In the genomic region with DNA sequence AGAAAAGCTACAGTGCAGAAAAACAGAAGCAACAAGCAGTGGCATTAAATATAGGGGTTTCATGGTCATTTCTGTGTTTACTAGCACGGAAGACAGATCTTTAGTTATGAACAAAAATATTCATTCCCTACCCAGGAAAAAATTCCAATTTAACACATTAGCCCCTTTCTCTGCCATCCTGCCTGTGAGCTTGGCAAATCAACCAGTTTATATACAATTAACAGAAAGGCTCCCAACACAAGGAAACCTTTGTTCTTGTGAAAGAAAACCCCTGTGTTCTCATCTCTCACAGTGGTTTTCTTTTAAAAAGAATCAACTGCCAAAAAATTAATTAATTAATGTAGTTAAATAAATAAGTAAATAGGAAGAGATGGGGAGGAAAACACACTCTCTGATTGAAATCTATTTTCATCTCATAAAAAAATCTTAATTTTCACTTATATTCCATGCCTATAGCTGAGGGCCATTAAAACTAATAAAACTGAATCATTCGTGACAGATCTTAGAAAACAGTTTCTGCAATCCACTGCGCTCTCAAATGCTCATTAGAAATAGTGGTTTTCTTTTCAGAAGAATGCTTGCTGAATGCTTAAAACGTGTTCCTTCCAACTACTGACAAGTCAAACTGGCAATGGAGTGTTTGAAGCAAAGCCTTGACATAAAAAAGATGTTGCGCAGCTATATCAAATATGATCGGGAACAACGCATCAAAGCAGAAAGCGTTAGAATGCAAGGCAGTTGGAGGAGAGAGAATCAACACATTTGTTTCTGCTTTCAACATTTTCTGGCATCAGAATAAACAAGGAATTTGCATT, we compare ENCODE assay signal across 21 cellular contexts.
"Had no signal": no experiment of that assay in that cellular context is flagged by ENCODE, and none has a peak within 500 bp of the region (broad histone marks: within the 10 kb centered on the region; RNA-seq: fewer than 3 reads in every experiment).

No MANE protein-coding gene starts in this region.

- H3K27me3 ChIP-seq: brain microvascular endothelial cell, colonic mucosa, esophagus squamous epithelium, heart right ventricle, left lung, pancreas, sigmoid colon, stomach had no signal

- H3K27ac ChIP-seq: brain microvascular endothelial cell, colonic mucosa, esophagus squamous epithelium, heart right ventricle, left lung, pancreas, sigmoid colon, stomach, thoracic aorta, VCaP had no signal

- H3K4me3 ChIP-seq: colonic mucosa, esophagus squamous epithelium, heart right ventricle, left lung, pancreas, sigmoid colon, smooth muscle cell, stomach, thoracic aorta had no signal

- DNase-seq: activated CD4-positive, alpha-beta memory T cell treated with anti-CD3 and anti-CD28 coated beads, Interleukin-2, amount 10 ng/mL, durations not matched to agents 7 days and 5 days; activated CD4-positive, alpha-beta T cell treated with anti-CD3 and anti-CD28 coated beads, Interleukin-2, amount 10 ng/mL, durations not matched to agents 24 days and 14 days; activated gamma-delta T cell; activated naive CD4-positive, alpha-beta T cell treated with anti-CD3 and anti-CD28 coated beads, Interleukin-2, amount 50 U/mL, for 16 hours; activated naive CD8-positive, alpha-beta T cell treated with anti-CD3 and anti-CD28 coated beads, Interleukin-2, amount 50 U/mL, for 24 hours; activated T-cell treated with anti-CD3 and anti-CD28 coated beads for 4 hours; brain microvascular endothelial cell; colonic mucosa; esophagus squamous epithelium; heart right ventricle; left lung; pancreas; sigmoid colon; stimulated activated CD4-positive, alpha-beta T cell treated with anti-CD3 and anti-CD28 coated beads, Interleukin-15, amount 100 ng/mL, for 24 hours; stomach had no signal

- ATAC-seq: activated CD4-positive, CD25-positive, alpha-beta regulatory T cell treated with anti-CD3 and anti-CD28 coated beads, Interleukin-2, amount 50 U/mL, for 24 hours; activated naive CD8-positive, alpha-beta T cell treated with anti-CD3 and anti-CD28 coated beads, Interleukin-2, amount 50 U/mL, for 24 hours; heart right ventricle; left lung; pancreas; SK-N-SH treated with all-trans-retinoic acid at 6 μM for 48 hours; stimulated activated memory B cell treated with anti-CD40 and anti-IgM and Interleukin-4, amounts not matched to agents 10 μg/mL and 1 μg/mL and 100 μg/mL, for 72 hours had no signal
